Comparison of ENCODE assay signal across 10 cellular contexts in genomic region chr5:40428129-40428528, GRCh38.
DNase-seq lines count a peak whose midpoint lies in the region; ATAC-seq lines count a peak whose summit lies in the region.
"Had no signal": no experiment of that assay in that cellular context is flagged by ENCODE, and none has a peak within 500 bp of the region (broad histone marks: within the 10 kb centered on the region; RNA-seq: fewer than 3 reads in every experiment).

No MANE protein-coding gene starts in this region.

- H3K4ac ChIP-seq in trophoblast cell (ENCODE audit: low read depth, low read length), result no peak overlapping the region

- H3K79me2 ChIP-seq in trophoblast cell (ENCODE audit: control insufficient read depth, insufficient read depth, low read length, poor library complexity), result no peaks in the 10 kb centered on the region

- H3K27ac ChIP-seq in trophoblast cell (ENCODE audit: low read depth, low read length), result no peak overlapping the region

- H3K4me3 ChIP-seq in trophoblast cell (ENCODE audit: low read depth, low read length), result no peak overlapping the region

- H3K18ac ChIP-seq in trophoblast cell (ENCODE audit: low read length), result no peak overlapping the region

- H3K9me3 ChIP-seq in trophoblast cell (ENCODE audit: insufficient read depth, low read depth, low read length), result no peaks in the 10 kb centered on the region

- H3K27ac Mint-ChIP-seq in central memory CD8-positive, alpha-beta T cell (ENCODE audit: low read depth), result peak overlapping the region; percentile 67
- H3K27ac Mint-ChIP-seq: dendritic cell treated with granulocyte-macrophage colony-stimulating factor and Interleukin-4, amounts not matched to agents 40 ng/mL and 50 ng/mL, for 4 days had no signal

- no peak overlapping the region for H3K23ac ChIP-seq in trophoblast cell (ENCODE audit: low read length)

- peaks cover 24% of the 10 kb centered on the region for H3K4me1 Mint-ChIP-seq in central memory CD8-positive, alpha-beta T cell

- H2AK5ac ChIP-seq in trophoblast cell (ENCODE audit: low read length), result no peak overlapping the region

- H2BK120ac ChIP-seq in trophoblast cell (ENCODE audit: insufficient read depth, low read length, poor library complexity), result no peak overlapping the region

- no peak overlapping the region for H4K91ac ChIP-seq in trophoblast cell (ENCODE audit: low read depth, low read length)

- peaks cover 0 to 2% of the 10 kb centered on the region in 2 experiments for H3K4me1 ChIP-seq in trophoblast cell (ENCODE audit: control insufficient read depth in 1 of 2, insufficient read depth in 2 of 2, low read length in 2 of 2)

- no CpG with 5 or more reads among the region's 1 CpG for WGBS in trophoblast cell (ENCODE audit: extremely low coverage, insufficient coverage, insufficient read length)

- H3K9me3 Mint-ChIP-seq in central memory CD8-positive, alpha-beta T cell, result no peaks in the 10 kb centered on the region

- no peaks in the 10 kb centered on the region for H3K27me3 Mint-ChIP-seq in central memory CD8-positive, alpha-beta T cell
- H3K27me3 Mint-ChIP-seq: dendritic cell treated with granulocyte-macrophage colony-stimulating factor and Interleukin-4, amounts not matched to agents 40 ng/mL and 50 ng/mL, for 4 days had no signal

- no peak overlapping the region for H3K14ac ChIP-seq in trophoblast cell (ENCODE audit: low read length)

- no peak overlapping the region for H3K4me2 ChIP-seq in trophoblast cell (ENCODE audit: low read length)

- no peak overlapping the region for H2BK12ac ChIP-seq in trophoblast cell (ENCODE audit: low read length)

- no peak overlapping the region for H4K12ac ChIP-seq in trophoblast cell (ENCODE audit: low read depth, low read length)

- no peak overlapping the region for H3K4me3 Mint-ChIP-seq in central memory CD8-positive, alpha-beta T cell
- H3K4me3 Mint-ChIP-seq: dendritic cell treated with granulocyte-macrophage colony-stimulating factor and Interleukin-4, amounts not matched to agents 40 ng/mL and 50 ng/mL, for 4 days had no signal

- no peak overlapping the region for H3K9ac ChIP-seq in trophoblast cell (ENCODE audit: low read length)

- H3K36me3 ChIP-seq in trophoblast cell (ENCODE audit: control insufficient read depth in 1 of 2, insufficient read depth in 2 of 2, low read length in 2 of 2), result no peaks in the 10 kb centered on the region

- peak; percentile 68 for ATAC-seq in GM18861 (IDR thresholded peaks at IDR 0.05; ENCODE audit: unreplicated experiment)
- peak; percentile 76 for ATAC-seq in central memory CD8-positive, alpha-beta T cell (replicated peaks; ENCODE audit: extremely low read depth, poor library complexity, severe bottlenecking)
- no peak for ATAC-seq in GM18502 (IDR thresholded peaks at IDR 0.05; ENCODE audit: poor library complexity, unreplicated experiment)

- no peaks in the 10 kb centered on the region for H3K79me1 ChIP-seq in trophoblast cell (ENCODE audit: low read length)

- H3K36me3 Mint-ChIP-seq in central memory CD8-positive, alpha-beta T cell (ENCODE audit: insufficient read depth), result no peaks in the 10 kb centered on the region

- DNase-seq in M059J (ENCODE audit: low read depth) (peak; percentile 81), trophoblast cell (peak; percentile 20 to 43), KBM-7 (no peak), activated gamma-delta T cell treated with Interleukin-2 at 50 U/mL for 16 hours (no peak)
- no peak for DNase-seq in central memory CD8-positive, alpha-beta T cell (ENCODE audit: low spot score in 2 of 2)
- DNase-seq in activated CD4-positive, CD25-positive, alpha-beta regulatory T cell (lab: John Stamatoyannopoulos, UW), result no peak
- DNase-seq: NCI-H446 had no signal

- no peak overlapping the region for H2AFZ ChIP-seq in trophoblast cell (ENCODE audit: insufficient read depth, low read length, poor library complexity)

- in situ Hi-C loops in KBM-7 (cut with MboI; ENCODE audit: low pct_unique_long_range_greater_than_20kb, low sequenced_read_pairs), result no loop called here

- H2BK5ac ChIP-seq in trophoblast cell (ENCODE audit: low read depth, low read length, poor library complexity), result no peak overlapping the region

- H3K27me3 ChIP-seq in trophoblast cell (ENCODE audit: insufficient read depth, low read length), result no peaks in the 10 kb centered on the region

- H4K8ac ChIP-seq in trophoblast cell (ENCODE audit: low read depth, low read length), result no peak overlapping the region

Comparison
In these comparisons a context has a peak if more than half of its experiments do, and no peak if none do; other contexts are left out.
1. DNase-seq: peak in M059J (single experiment) and trophoblast cell (2 of 2); none in central memory CD8-positive, alpha-beta T cell (0 of 2), KBM-7 (single experiment), activated gamma-delta T cell treated with Interleukin-2 at 50 U/mL for 16 hours (single experiment) and activated CD4-positive, CD25-positive, alpha-beta regulatory T cell (0 of 4).